34 cellular contexts compared by ENCODE assay signal in genomic region chr12:82025462-82025861, GRCh38.
"Had no signal": no experiment of that assay in that cellular context is flagged by ENCODE, and none has a peak within 500 bp of the region (broad histone marks: within the 10 kb centered on the region; RNA-seq: fewer than 3 reads in every experiment).

No MANE protein-coding gene starts in this region.

- H3K27me3 ChIP-seq: MG63 had no signal

- H3K9me3 ChIP-seq: MG63 had no signal

- H3K9ac ChIP-seq: KMS-11 had no signal

- H3K4me3 ChIP-seq: MG63 had no signal

- H3K4me2 ChIP-seq: KMS-11 had no signal

- H3K36me3 ChIP-seq: MG63 had no signal

- DNase-seq: Karpas-422, Kasumi-1, MG63, MM.1S, MV-4-11, NCI-H1048, NCI-H1092, NCI-H1092 treated with DMSO at 0.1 percent for 48 hours, NCI-H1105, NCI-H1105 treated with DMSO at 0.1 percent for 48 hours, NCI-H1417, NCI-H1417 treated with DMSO at 0.1 percent for 48 hours, NCI-H1436, NCI-H1436 treated with DMSO at 0.1 percent for 48 hours, NCI-H146, NCI-H1694, NCI-H1694 treated with DMSO at 0.1 percent for 48 hours, NCI-H187, NCI-H187 treated with DMSO at 0.1 percent for 48 hours, NCI-H1930, NCI-H2029, NCI-H2029 treated with DMSO at 0.1 percent for 48 hours, NCI-H2081, NCI-H2081 treated with DMSO at 0.1 percent for 48 hours, NCI-H2107, NCI-H2171, NCI-H2171 treated with DMSO at 0.1 percent for 48 hours, NCI-H2227 treated with DMSO at 0.1 percent for 48 hours, NCI-H226, NCI-H345, NCI-H446, NCI-H446 treated with DMSO at 0.1 percent for 48 hours, NCI-H510A had no signal

- H3K27ac ChIP-seq: KMS-11 had no signal
